Comparison of ENCODE assay signal across 24 cellular contexts in genomic region chr11:57422669-57423068, GRCh38. TPM values are rescaled to one million over a fixed set of nuclear protein-coding genes. Genes with fewer than 3 reads are reported as not detected.
DNase-seq lines count a peak whose midpoint lies in the region; ATAC-seq, FAIRE-seq and TF ChIP-seq lines count a peak whose summit lies in the region.
"Had no signal": no experiment of that assay in that cellular context is flagged by ENCODE, and none has a peak within 500 bp of the region (broad histone marks: within the 10 kb centered on the region; RNA-seq: fewer than 3 reads in every experiment).

No MANE protein-coding gene starts in this region.

- H3F3A ChIP-seq in neural cell (ENCODE audit: insufficient read depth, low read length, poor library complexity, severe bottlenecking): no peaks in the 10 kb centered on the region

- H3K27ac ChIP-seq in neural cell (ENCODE audit: low read length) (peak overlapping the region; percentile 9), kidney (ENCODE audit: low read depth in 2 of 2, low read length in 2 of 2) (no peak overlapping the region)
- H3K27ac ChIP-seq: adrenal gland, heart left ventricle, sigmoid colon had no signal

- no peak for TF ChIP-seq CTCF in neural cell (IDR thresholded peaks at IDR 0.05; ENCODE audit: poor library complexity, severe bottlenecking)
- no peak for TF ChIP-seq CTCF in kidney (IDR thresholded peaks at IDR 0.05; ENCODE audit: borderline replicate concordance, extremely low read depth, insufficient read depth)

- H3K79me2 ChIP-seq in neural cell (replicated peaks; ENCODE audit: insufficient read depth, low read length): no peaks in the 10 kb centered on the region

- FAIRE-seq in kidney (lab: Jason Lieb, UNC): no peak

- CTCF ChIA-PET in activated CD8-positive, alpha-beta memory T cell treated with anti-CD3 and anti-CD28 coated beads, Interleukin-2, amount 10 ng/mL, durations not matched to agents 7 days and 5 days (lab: Charles Lee): interaction anchor here (4.7 kb wide), 1 partner anchor 35 kb away, joined by 28 read pairs; no protein-coding TSS in a partner anchor

- no peak for TF ChIP-seq RAD21 in neural cell (conservative IDR thresholded peaks at IDR 0.05)

- no peak overlapping the region for H3K4me2 ChIP-seq in neural cell (ENCODE audit: low read length)

- H3K27ac Mint-ChIP-seq in activated CD8-positive, alpha-beta memory T cell treated with anti-CD3 and anti-CD28 coated beads, Interleukin-2, amount 10 ng/mL, durations not matched to agents 7 days and 5 days: peak overlapping the region; percentile 62
- peak overlapping the region; percentile 97 for H3K27ac Mint-ChIP-seq in activated T-helper 17 cell treated with anti-CD3 and anti-CD28 coated beads, Interleukin-2, amount 50 U/mL, for 72 hours
- H3K27ac Mint-ChIP-seq: mesothelial cell of epicardium had no signal

- in situ Hi-C loops in G401 (cut with HindIII; ENCODE audit: low sequenced_read_pairs): no loop called here

- H3K36me3 ChIP-seq in neural cell (ENCODE audit: insufficient read depth, low read length) (no peaks in the 10 kb centered on the region), kidney (ENCODE audit: control insufficient read depth in 1 of 2, insufficient read depth in 2 of 2, low read length in 2 of 2) (peaks cover 0 to 2% of the 10 kb centered on the region in 2 donors)

- peaks cover 68% of the 10 kb centered on the region for H3K4me1 Mint-ChIP-seq in activated CD8-positive, alpha-beta memory T cell treated with anti-CD3 and anti-CD28 coated beads, Interleukin-2, amount 10 ng/mL, durations not matched to agents 7 days and 5 days
- peaks cover 38% of the 10 kb centered on the region for H3K4me1 Mint-ChIP-seq in activated T-helper 17 cell treated with anti-CD3 and anti-CD28 coated beads, Interleukin-2, amount 50 U/mL, for 72 hours

- H4K20me1 ChIP-seq in neural cell (ENCODE audit: insufficient read depth): no peaks in the 10 kb centered on the region

- no peaks in the 10 kb centered on the region for H3K27me3 Mint-ChIP-seq in activated CD8-positive, alpha-beta memory T cell treated with anti-CD3 and anti-CD28 coated beads, Interleukin-2, amount 10 ng/mL, durations not matched to agents 7 days and 5 days
- H3K27me3 Mint-ChIP-seq in activated T-helper 17 cell treated with anti-CD3 and anti-CD28 coated beads, Interleukin-2, amount 50 U/mL, for 72 hours: no peaks in the 10 kb centered on the region

- H3K9me3 Mint-ChIP-seq in activated CD8-positive, alpha-beta memory T cell treated with anti-CD3 and anti-CD28 coated beads, Interleukin-2, amount 10 ng/mL, durations not matched to agents 7 days and 5 days (ENCODE audit: low read depth): no peaks in the 10 kb centered on the region
- no peaks in the 10 kb centered on the region for H3K9me3 Mint-ChIP-seq in activated T-helper 17 cell treated with anti-CD3 and anti-CD28 coated beads, Interleukin-2, amount 50 U/mL, for 72 hours
- H3K9me3 Mint-ChIP-seq: mesothelial cell of epicardium had no signal

- H3K4me3 ChIP-seq in Jurkat, Clone E6-1 (ENCODE audit: low read length): no peak overlapping the region
- H3K4me3 ChIP-seq in neural cell (ENCODE audit: low read length) (no peak overlapping the region), kidney (ENCODE audit: low read length in 2 of 2) (no peak overlapping the region)
- H3K4me3 ChIP-seq: adrenal gland, heart left ventricle, sigmoid colon had no signal

- H3K9me2 ChIP-seq in neural cell (ENCODE audit: insufficient read depth, low read length): no peaks in the 10 kb centered on the region

- H3K4me3 Mint-ChIP-seq in activated CD8-positive, alpha-beta memory T cell treated with anti-CD3 and anti-CD28 coated beads, Interleukin-2, amount 10 ng/mL, durations not matched to agents 7 days and 5 days: no peak overlapping the region
- H3K4me3 Mint-ChIP-seq in activated T-helper 17 cell treated with anti-CD3 and anti-CD28 coated beads, Interleukin-2, amount 50 U/mL, for 72 hours: peak overlapping the region; percentile 98
- H3K4me3 Mint-ChIP-seq: mesothelial cell of epicardium had no signal

- H2AFZ ChIP-seq in neural cell (ENCODE audit: low read depth, low read length): no peak overlapping the region

- no peak for DNase-seq in activated CD8-positive, alpha-beta memory T cell treated with anti-CD3 and anti-CD28 coated beads, Interleukin-2, amount 10 ng/mL, durations not matched to agents 7 days and 5 days
- DNase-seq in activated CD8-positive, alpha-beta memory T cell treated with anti-CD3 and anti-CD28 coated beads, Interleukin-2, amount 50 U/mL, for 4 hours: no peak
- DNase-seq in Jurkat, Clone E6-1 (ENCODE audit: low read depth, low spot score): peak; percentile 57
- DNase-seq in G401 (ENCODE audit: low spot score) (no peak), kidney (no peak)
- DNase-seq: ACHN; activated CD8-positive, alpha-beta memory T cell treated with anti-CD3 and anti-CD28 coated beads for 24 hours; adrenal gland; Caco-2; effector CD8-positive, alpha-beta T cell; heart left ventricle; NCI-H1048; occipital lobe; Right ventricle myocardium superior; sigmoid colon; T-helper 9 cell had no signal

- peak; percentile 24 for TF ChIP-seq EP300 in neural cell (conservative IDR thresholded peaks at IDR 0.05; ENCODE audit: poor library complexity, severe bottlenecking)

- ATAC-seq in activated CD8-positive, alpha-beta memory T cell treated with anti-CD3 and anti-CD28 coated beads, Interleukin-2, amount 10 ng/mL, durations not matched to agents 7 days and 5 days: no peak
- no peak for ATAC-seq in activated T-helper 17 cell treated with anti-CD3 and anti-CD28 coated beads, Interleukin-2, amount 50 U/mL, for 72 hours (replicated peaks)
- ATAC-seq in HG03520 (IDR thresholded peaks at IDR 0.05; ENCODE audit: unreplicated experiment): no peak
- ATAC-seq: heart left ventricle had no signal

- intact Hi-C loops in kidney (cut with DNase I): no loop called here

- no peaks in the 10 kb centered on the region for H3K9me3 ChIP-seq in neural cell (ENCODE audit: low read length)
- no peaks in the 10 kb centered on the region for H3K9me3 ChIP-seq in kidney (ENCODE audit: control insufficient read depth in 1 of 2, low read length in 2 of 2)
- H3K9me3 ChIP-seq: adrenal gland, Caco-2, heart left ventricle, sigmoid colon had no signal

- peaks cover 4% of the 10 kb centered on the region for H3K27me3 ChIP-seq in neural cell (ENCODE audit: insufficient read depth, low read depth, low read length)
- H3K27me3 ChIP-seq: adrenal gland, heart left ventricle, sigmoid colon had no signal

- H3K4me1 ChIP-seq in kidney (ENCODE audit: control insufficient read depth in 1 of 2, insufficient read depth in 1 of 2, low read depth in 1 of 2, low read length in 2 of 2): peaks cover 11 to 22% of the 10 kb centered on the region in 2 donors
- H3K4me1 ChIP-seq: Caco-2 had no signal

- H3K9ac ChIP-seq in neural cell (ENCODE audit: low read length) (no peak overlapping the region), kidney (ENCODE audit: low read length in 2 of 2) (no peak overlapping the region)

- H3K36me3 Mint-ChIP-seq in activated CD8-positive, alpha-beta memory T cell treated with anti-CD3 and anti-CD28 coated beads, Interleukin-2, amount 10 ng/mL, durations not matched to agents 7 days and 5 days: peaks cover 71% of the 10 kb centered on the region
- peaks cover 100% of the 10 kb centered on the region for H3K36me3 Mint-ChIP-seq in activated T-helper 17 cell treated with anti-CD3 and anti-CD28 coated beads, Interleukin-2, amount 50 U/mL, for 72 hours (ENCODE audit: low read depth)

TF ChIP-seq in neural cell, 6 proteins besides CTCF, POLR2A, EP300 and RAD21:
- TF ChIP-seq POLR2AphosphoS5 (IDR thresholded peaks at IDR 0.05) (peak; percentile 80), TAF1 (IDR thresholded peaks at IDR 0.05; ENCODE audit: low read depth) (no peak)

RNA-seq across cellular contexts. Expression of gene SLC43A3, which starts 4.3 kb away (rescaled TPM):
- 100 to 1,000 TPM; 106 to 117 TPM for total RNA-seq in activated CD8-positive, alpha-beta memory T cell treated with anti-CD3 and anti-CD28 coated beads, Interleukin-2, amount 10 ng/mL, durations not matched to agents 7 days and 5 days
- 91.5 TPM for polyA plus RNA-seq in Jurkat, Clone E6-1 (2012; ENCODE audit: insufficient read depth, insufficient read length)
- total RNA-seq in activated T-helper 17 cell treated with anti-CD3 and anti-CD28 coated beads, Interleukin-2, amount 50 U/mL, for 72 hours: 100 to 1,000 TPM; 346 to 386 TPM
- polyA plus RNA-seq in neural cell: 0.33 TPM in 1 of 2 replicates, not detected in the other
- not detected in 2 replicates for polyA minus RNA-seq in neural cell
- not detected in 2 replicates for total RNA-seq in G401 (2014; rRNA removed; shearing (Covaris generic))
- total RNA-seq in kidney: 39.8 TPM
- polyA plus RNA-seq in kidney (ENCODE audit: insufficient read depth, low read depth, low replicate concordance): 6.0 TPM
- total RNA-seq: Caco-2 had no signal

RNA-seq across cellular contexts. Expression of gene PRG2, which starts 32.2 kb away (rescaled TPM):
- total RNA-seq in activated CD8-positive, alpha-beta memory T cell treated with anti-CD3 and anti-CD28 coated beads, Interleukin-2, amount 10 ng/mL, durations not matched to agents 7 days and 5 days: under 1 TPM; 0.59 to 0.79 TPM
- polyA plus RNA-seq in Jurkat, Clone E6-1 (2012; ENCODE audit: insufficient read depth, insufficient read length): not detected
- 1 to 10 TPM; 2.2 to 6.2 TPM for total RNA-seq in activated T-helper 17 cell treated with anti-CD3 and anti-CD28 coated beads, Interleukin-2, amount 50 U/mL, for 72 hours
- not detected in 2 replicates for polyA plus RNA-seq in neural cell
- polyA minus RNA-seq in neural cell: not detected in 2 replicates
- not detected in 2 replicates for total RNA-seq in G401 (2014; rRNA removed; shearing (Covaris generic))
- 0.22 TPM for total RNA-seq in kidney
- not detected for polyA plus RNA-seq in kidney (ENCODE audit: insufficient read depth, low read depth, low replicate concordance)
- total RNA-seq: Caco-2, cardiac septum, fibroblast of lung, mesothelial cell of epicardium, occipital lobe, Right ventricle myocardium superior, sigmoid colon had no signal
- polyA plus RNA-seq: fibroblast of lung, sigmoid colon, urinary bladder had no signal

RNA-seq across cellular contexts. Expression of gene RTN4RL2, which starts 37.7 kb away (rescaled TPM):
- not detected for total RNA-seq in activated CD8-positive, alpha-beta memory T cell treated with anti-CD3 and anti-CD28 coated beads, Interleukin-2, amount 10 ng/mL, durations not matched to agents 7 days and 5 days
- 6.1 TPM for polyA plus RNA-seq in Jurkat, Clone E6-1 (2012; ENCODE audit: insufficient read depth, insufficient read length)
- under 1 TPM; 0.22 to 0.82 TPM for total RNA-seq in activated T-helper 17 cell treated with anti-CD3 and anti-CD28 coated beads, Interleukin-2, amount 50 U/mL, for 72 hours
- 0.24 and 0.66 TPM in 2 replicates for polyA plus RNA-seq in neural cell
- 0.24 TPM in 1 of 2 replicates, not detected in the other for polyA minus RNA-seq in neural cell
- total RNA-seq in G401 (2014; rRNA removed; shearing (Covaris generic)): 2.9 TPM in 1 of 2 replicates, not detected in the other
- 2.6 TPM for total RNA-seq in kidney
- polyA plus RNA-seq in kidney (ENCODE audit: insufficient read depth, low read depth, low replicate concordance): 5.5 TPM

RNA-seq across cellular contexts. Expression of gene PRG3, which starts 41.7 kb away (rescaled TPM):
- not detected for total RNA-seq in activated CD8-positive, alpha-beta memory T cell treated with anti-CD3 and anti-CD28 coated beads, Interleukin-2, amount 10 ng/mL, durations not matched to agents 7 days and 5 days
- polyA plus RNA-seq in Jurkat, Clone E6-1 (2012; ENCODE audit: insufficient read depth, insufficient read length): not detected
- not detected for total RNA-seq in activated T-helper 17 cell treated with anti-CD3 and anti-CD28 coated beads, Interleukin-2, amount 50 U/mL, for 72 hours
- polyA plus RNA-seq in neural cell (not detected in 2 replicates), kidney (ENCODE audit: insufficient read depth, low read depth, low replicate concordance) (not detected)
- not detected in 2 replicates for polyA minus RNA-seq in neural cell
- total RNA-seq in G401 (2014; rRNA removed; shearing (Covaris generic)): not detected in 2 replicates
- total RNA-seq in kidney: not detected
- total RNA-seq: adrenal gland, Caco-2, cardiac septum, fibroblast of lung, heart left ventricle, kidney epithelial cell, mesothelial cell of epicardium, Right ventricle myocardium superior, sigmoid colon, urinary bladder had no signal
- polyA plus RNA-seq: adrenal gland, fibroblast of lung, heart left ventricle, sigmoid colon, urinary bladder had no signal

Comparison
In these comparisons a context has a peak if more than half of its experiments do, and no peak if none do; other contexts are left out.
1. RNA of gene SLC43A3, which starts 4.3 kb away (total RNA-seq): 346 to 386 TPM in activated T-helper 17 cell treated with anti-CD3 and anti-CD28 coated beads, Interleukin-2, amount 50 U/mL, for 72 hours, 106 to 117 TPM in activated CD8-positive, alpha-beta memory T cell treated with anti-CD3 and anti-CD28 coated beads, Interleukin-2, amount 10 ng/mL, durations not matched to agents 7 days and 5 days and 39.8 TPM in kidney (single experiment); not detected in G401; every median in the first group is over 10 times any median in the second.